ENCODE assay signal across 20 cellular contexts in genomic region chr17:76844485-76844829, GRCh38. TPM values are rescaled to one million over a fixed set of nuclear protein-coding genes. Genes with fewer than 3 reads are reported as not detected.
"Had no signal": no experiment of that assay in that cellular context is flagged by ENCODE, and none has a peak within 500 bp of the region (broad histone marks: within the 10 kb centered on the region; RNA-seq: fewer than 3 reads in every experiment).

No MANE protein-coding gene starts in this region.

- H3K27me3 ChIP-seq: testis had no signal

- FAIRE-seq: frontal cortex had no signal

- ATAC-seq: esophagus mucosa; left lobe of liver; naive thymus-derived CD4-positive, alpha-beta T cell; sciatic nerve; stimulated activated memory B cell treated with anti-CD40 and anti-IgM and Interleukin-4, amounts not matched to agents 10 μg/mL and 1 μg/mL and 100 μg/mL, for 72 hours; upper lobe of right lung had no signal

- H3K27ac ChIP-seq: spleen, testis, tibial nerve, upper lobe of right lung had no signal

- H3K4me3 ChIP-seq: dorsolateral prefrontal cortex, spleen, testis, tibial nerve, upper lobe of right lung had no signal

- H3K9me3 ChIP-seq: spleen, testis, upper lobe of right lung had no signal

- DNase-seq: cortex of kidney; dorsolateral prefrontal cortex; effector CD8-positive, alpha-beta T cell; mammary epithelial cell; naive thymus-derived CD4-positive, alpha-beta T cell; nephron progenitor cell; posterior cingulate gyrus; spleen; stimulated activated CD4-positive, alpha-beta T cell treated with anti-CD3 and anti-CD28 coated beads, Interleukin-15, amount 100 ng/mL, for 24 hours; stimulated activated CD4-positive, alpha-beta T cell treated with anti-CD3 and anti-CD28 coated beads, Interleukin-1b, Interleukin-23, amount 100 ng/mL, for 48 hours; stimulated activated CD4-positive, alpha-beta T cell treated with anti-CD3 and anti-CD28 coated beads, Interleukin-4, amount 100 ng/mL, for 24 hours; testis; upper lobe of right lung had no signal

- H3K36me3 ChIP-seq: spleen, tibial nerve, upper lobe of right lung had no signal

RNA-seq across cellular contexts. Expression of gene MGAT5B, which starts 23.7 kb away (rescaled TPM):
- total RNA-seq: left lobe of liver, skeletal muscle tissue had no signal
